32 cellular contexts compared by ENCODE assay signal in the genomic region with DNA sequence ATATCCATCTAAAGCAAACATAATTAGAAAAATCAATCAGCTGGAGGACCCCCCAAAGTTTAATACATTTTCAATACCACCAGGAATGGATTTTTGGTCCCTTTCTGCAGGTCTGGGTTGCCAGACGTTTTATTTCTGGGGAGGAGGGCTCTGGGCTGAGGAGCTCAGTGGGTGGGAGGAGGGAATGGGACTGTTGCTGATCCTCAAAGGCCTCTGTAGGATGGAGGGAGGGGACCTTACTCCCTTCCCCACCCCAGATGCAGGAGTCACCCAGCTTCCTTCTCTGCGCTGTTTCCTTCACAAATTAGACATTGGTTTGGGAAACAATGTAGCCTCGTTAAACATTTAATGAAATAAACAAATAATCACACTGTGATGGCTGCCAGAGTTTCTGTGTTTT. TPM values are rescaled to one million over a fixed set of nuclear protein-coding genes. Genes with fewer than 3 reads are reported as not detected.
"Had no signal": no experiment of that assay in that cellular context is flagged by ENCODE, and none has a peak within 500 bp of the region (broad histone marks: within the 10 kb centered on the region; RNA-seq: fewer than 3 reads in every experiment).

No MANE protein-coding gene starts in this region.

- H3K9me3 Mint-ChIP-seq: activated CD4-positive, alpha-beta memory T cell treated with anti-CD3 and anti-CD28 coated beads for 36 hours; activated CD4-positive, alpha-beta T cell treated with anti-CD3 and anti-CD28 coated beads, Interleukin-2, amount 10 ng/mL, durations not matched to agents 24 days and 14 days; activated T-cell treated with anti-CD3 and anti-CD28 coated beads, Interleukin-2, amount 50 U/mL, for 24 hours; activated T-cell treated with anti-CD3 and anti-CD28 coated beads, Interleukin-2, amount 50 U/mL, for 72 hours; central memory CD8-positive, alpha-beta T cell; dendritic cell treated with granulocyte-macrophage colony-stimulating factor and Interleukin-4, amounts not matched to agents 40 ng/mL and 50 ng/mL, for 4 days; T-helper 2 cell treated with Interferon-gamma antibody and Interleukin-4, amounts not matched to agents 5 μg/mL and 100 μg/mL, for 36 hours had no signal

- H3K4me3 ChIP-seq: coronary artery, dorsolateral prefrontal cortex, esophagus muscularis mucosa, gastrocnemius medialis, heart right ventricle had no signal

- DNase-seq: activated CD4-positive, alpha-beta memory T cell treated with anti-CD3 and anti-CD28 coated beads for 36 hours; activated CD4-positive, alpha-beta T cell treated with anti-CD3 and anti-CD28 coated beads for 36 hours; activated CD4-positive, alpha-beta T cell treated with anti-CD3 and anti-CD28 coated beads, Interleukin-2, amount 10 ng/mL, durations not matched to agents 24 days and 14 days; activated CD4-positive, CD25-positive, alpha-beta regulatory T cell; activated CD4-positive, CD25-positive, alpha-beta regulatory T cell treated with anti-CD3 and anti-CD28 coated beads, Interleukin-2, amount 50 U/mL, for 72 hours; activated CD8-positive, alpha-beta memory T cell treated with anti-CD3 and anti-CD28 coated beads, Interleukin-2, amount 50 U/mL, for 48 hours; activated effector memory CD4-positive, alpha-beta T cell treated with Interleukin-2 at 50 U/mL for 16 hours; activated gamma-delta T cell treated with Interleukin-2 at 50 U/mL for 16 hours; activated naive CD4-positive, alpha-beta T cell treated with anti-CD3 and anti-CD28 coated beads, Interleukin-2, amount 50 U/mL, for 16 hours; activated naive CD4-positive, alpha-beta T cell treated with Interleukin-2 at 50 U/mL for 16 hours; activated T-cell treated with anti-CD3 and anti-CD28 coated beads for 4 hours; activated T-cell treated with anti-CD3 and anti-CD28 coated beads, Interleukin-2, amount 50 U/mL, for 24 hours; activated T-cell treated with anti-CD3 and anti-CD28 coated beads, Interleukin-2, amount 50 U/mL, for 72 hours; amniotic stem cell; anterior cingulate cortex; brain microvascular endothelial cell; dorsolateral prefrontal cortex; effector memory CD4-positive, alpha-beta T cell; erythroblast; foreskin keratinocyte; gastrocnemius medialis; heart right ventricle; T-helper 1 cell; T-helper 17 cell; T1000; WERI-Rb-1 had no signal

- H3K4me1 Mint-ChIP-seq: activated CD4-positive, alpha-beta T cell treated with anti-CD3 and anti-CD28 coated beads for 36 hours; activated CD4-positive, alpha-beta T cell treated with anti-CD3 and anti-CD28 coated beads, Interleukin-2, amount 10 ng/mL, durations not matched to agents 24 days and 14 days; central memory CD8-positive, alpha-beta T cell had no signal

- H3K27me3 ChIP-seq: brain microvascular endothelial cell, dorsolateral prefrontal cortex, esophagus muscularis mucosa, gastrocnemius medialis, heart right ventricle had no signal

- H3K36me3 ChIP-seq: brain microvascular endothelial cell, esophagus muscularis mucosa, gastrocnemius medialis, heart right ventricle had no signal

- H3K27me3 Mint-ChIP-seq: activated CD4-positive, alpha-beta memory T cell treated with anti-CD3 and anti-CD28 coated beads for 36 hours; activated CD4-positive, alpha-beta T cell treated with anti-CD3 and anti-CD28 coated beads for 36 hours; activated naive CD8-positive, alpha-beta T cell; activated T-cell treated with anti-CD3 and anti-CD28 coated beads, Interleukin-2, amount 50 U/mL, for 24 hours; central memory CD8-positive, alpha-beta T cell; T-helper 17 cell had no signal

- H3K36me3 Mint-ChIP-seq: activated CD4-positive, alpha-beta memory T cell treated with anti-CD3 and anti-CD28 coated beads for 36 hours; activated naive CD8-positive, alpha-beta T cell had no signal

- H3K27ac Mint-ChIP-seq: activated CD4-positive, alpha-beta memory T cell treated with anti-CD3 and anti-CD28 coated beads for 36 hours; activated CD4-positive, alpha-beta T cell treated with anti-CD3 and anti-CD28 coated beads for 36 hours; activated CD4-positive, alpha-beta T cell treated with anti-CD3 and anti-CD28 coated beads, Interleukin-2, amount 10 ng/mL, durations not matched to agents 24 days and 14 days; activated naive CD8-positive, alpha-beta T cell; activated T-cell treated with anti-CD3 and anti-CD28 coated beads, Interleukin-2, amount 50 U/mL, for 24 hours; activated T-cell treated with anti-CD3 and anti-CD28 coated beads, Interleukin-2, amount 50 U/mL, for 72 hours; dendritic cell treated with granulocyte-macrophage colony-stimulating factor and Interleukin-4, amounts not matched to agents 40 ng/mL and 50 ng/mL, for 4 days; T-helper 17 cell; T-helper 2 cell treated with Interferon-gamma antibody and Interleukin-4, amounts not matched to agents 5 μg/mL and 100 μg/mL, for 36 hours had no signal

- H3K4me3 Mint-ChIP-seq: activated CD4-positive, alpha-beta memory T cell treated with anti-CD3 and anti-CD28 coated beads for 36 hours; activated CD4-positive, alpha-beta T cell treated with anti-CD3 and anti-CD28 coated beads for 36 hours; activated CD4-positive, alpha-beta T cell treated with anti-CD3 and anti-CD28 coated beads, Interleukin-2, amount 10 ng/mL, durations not matched to agents 24 days and 14 days; activated naive CD8-positive, alpha-beta T cell; activated T-cell treated with anti-CD3 and anti-CD28 coated beads, Interleukin-2, amount 50 U/mL, for 24 hours; activated T-cell treated with anti-CD3 and anti-CD28 coated beads, Interleukin-2, amount 50 U/mL, for 72 hours; central memory CD8-positive, alpha-beta T cell; dendritic cell treated with granulocyte-macrophage colony-stimulating factor and Interleukin-4, amounts not matched to agents 40 ng/mL and 50 ng/mL, for 4 days; T-helper 17 cell; T-helper 2 cell treated with Interferon-gamma antibody and Interleukin-4, amounts not matched to agents 5 μg/mL and 100 μg/mL, for 36 hours had no signal

- H3K9me3 ChIP-seq: esophagus muscularis mucosa, gastrocnemius medialis, heart right ventricle had no signal

- H3K4me1 ChIP-seq: esophagus muscularis mucosa, foreskin keratinocyte, heart right ventricle had no signal

- H3K27ac ChIP-seq: brain microvascular endothelial cell, coronary artery, esophagus muscularis mucosa, foreskin keratinocyte, gastrocnemius medialis, heart right ventricle, WERI-Rb-1 had no signal

RNA-seq across cellular contexts. Expression of gene RND2, which starts 6.6 kb away (rescaled TPM):
- total RNA-seq: activated T-cell treated with anti-CD3 and anti-CD28 coated beads, Interleukin-2, amount 50 U/mL, for 72 hours had no signal
